ENCODE assay signal across 19 cellular contexts in genomic region chr1:4962836-4963235, GRCh38.
DNase-seq lines count a peak whose midpoint lies in the region; ATAC-seq, FAIRE-seq and TF ChIP-seq lines count a peak whose summit lies in the region.
"Had no signal": no experiment of that assay in that cellular context is flagged by ENCODE, and none has a peak within 500 bp of the region (broad histone marks: within the 10 kb centered on the region; RNA-seq: fewer than 3 reads in every experiment).

No MANE protein-coding gene starts in this region.

- H3K27ac Mint-ChIP-seq in immature natural killer cell: no peak overlapping the region
- H3K27ac Mint-ChIP-seq: CD4-positive, alpha-beta memory T cell; HFFc6 had no signal

- H3K27ac ChIP-seq in A549: 0 out of 6 replicates have a peak overlapping the region, but pooled peaks of 1 of the 2 experiments have one; percentile 7
- H3K27ac ChIP-seq: C4-2B, HL-60 had no signal

- peak overlapping the region; percentile 41; the same call in 2 of the 3 replicates for H3K4me2 ChIP-seq in A549

- no peak for TF ChIP-seq EP300 in A549 (IDR thresholded peaks at IDR 0.05)

- no peak overlapping the region for H3K4me3 Mint-ChIP-seq in immature natural killer cell
- H3K4me3 Mint-ChIP-seq: CD4-positive, alpha-beta memory T cell; HFFc6 had no signal

- H3K9me3 Mint-ChIP-seq in immature natural killer cell: peaks cover 0 to 2% (median 0%) of the 10 kb centered on the region in 6 donors
- H3K9me3 Mint-ChIP-seq: CD4-positive, alpha-beta memory T cell had no signal

- TF ChIP-seq CTCF in A549 (IDR thresholded peaks at IDR 0.05): no peak

- no peaks in the 10 kb centered on the region for H3K9me3 ChIP-seq in A549
- H3K9me3 ChIP-seq: BE2C had no signal

- no peak for FAIRE-seq in A549 (lab: Jason Lieb, UNC)
- FAIRE-seq: A204.1, D721Med, GM12892, H1 had no signal

- H3K27me3 Mint-ChIP-seq in immature natural killer cell (ENCODE audit: low read depth in 3 of 3): peaks cover 1 to 4% (median 2%) of the 10 kb centered on the region in 3 donors

- H3K4me1 Mint-ChIP-seq in immature natural killer cell: no peaks in the 10 kb centered on the region
- H3K4me1 Mint-ChIP-seq: CD4-positive, alpha-beta memory T cell had no signal

- 15% methylated on average over 10 of the region's 10 CpGs for WGBS in A549 (ENCODE audit: missing lambda C conversion rate)

- CTCF ChIA-PET in A549 (lab: Yijun Ruan, JAX): no interaction called here

- DNase-seq in A549 (ENCODE audit: low read depth in 1 of 2, low spot score in 1 of 2) (no peak), H4 (ENCODE audit: low spot score) (peak; percentile 18), SW480 (ENCODE audit: low spot score) (peak; percentile 61), mesenteric fat pad (ENCODE audit: low spot score) (peak; percentile 71), immature natural killer cell (no peak), NCI-H2227 (lab: John Stamatoyannopoulos, UW; ENCODE audit: unreplicated experiment) (no peak)
- DNase-seq: BE2C; CD4-positive, alpha-beta memory T cell; DND-41; GDM1; HCEC 1CT; HFFc6 had no signal

- TF ChIP-seq POLR2A in A549 (IDR thresholded peaks at IDR 0.05; ENCODE audit: low read length): no peak

- POLR2A ChIA-PET in A549 (lab: Yijun Ruan, JAX): no interaction called here

- ATAC-seq in A549: no peak
- ATAC-seq in GM18502 (IDR thresholded peaks at IDR 0.05; ENCODE audit: poor library complexity, unreplicated experiment): no peak

- no peaks in the 10 kb centered on the region for H3K36me3 Mint-ChIP-seq in immature natural killer cell
- H3K36me3 Mint-ChIP-seq: CD4-positive, alpha-beta memory T cell had no signal

- no peak overlapping the region for H3K4me3 ChIP-seq in A549

- H3K4me1 ChIP-seq in A549: 0 out of 3 replicates have a peak, but pooled peaks cover 3% of the 10 kb centered on the region
- H3K4me1 ChIP-seq: BE2C had no signal

- TF ChIP-seq RAD21 in A549 (conservative IDR thresholded peaks at IDR 0.05 in 1 of 2, IDR thresholded peaks at IDR 0.05 in 1 of 2): no peak

TF ChIP-seq in A549, 52 proteins besides CTCF, POLR2A, EP300 and RAD21:
- no peak for TF ChIP-seq HOXA7 (CRISPR knock-in tag; IDR thresholded peaks at IDR 0.05)
- no peak for TF ChIP-seq KDM1A (IDR thresholded peaks at IDR 0.05; ENCODE audit: low read depth)
- TF ChIP-seq BHLHE40 (IDR thresholded peaks at IDR 0.05; ENCODE audit: low read depth, low read length): no peak
- TF ChIP-seq ZNF302 (CRISPR knock-in tag; IDR thresholded peaks at IDR 0.05): no peak
- no peak for TF ChIP-seq HOXB5 (CRISPR knock-in tag; IDR thresholded peaks at IDR 0.05)
- no peak for TF ChIP-seq FOSL2 (IDR thresholded peaks at IDR 0.05)
- no peak for TF ChIP-seq FOSL2 (CRISPR knock-in tag; IDR thresholded peaks at IDR 0.05)
- TF ChIP-seq EHF (CRISPR knock-in tag; IDR thresholded peaks at IDR 0.05): no peak
- TF ChIP-seq RNF2 (IDR thresholded peaks at IDR 0.05; ENCODE audit: borderline replicate concordance, low read depth): no peak
- no peak for TF ChIP-seq CEBPB (IDR thresholded peaks at IDR 0.05)
- no peak for TF ChIP-seq HEYL (CRISPR knock-in tag; IDR thresholded peaks at IDR 0.05)
- TF ChIP-seq MAFK (IDR thresholded peaks at IDR 0.05; ENCODE audit: partially characterized antibody): no peak
- TF ChIP-seq FOSB (CRISPR knock-in tag; IDR thresholded peaks at IDR 0.05): no peak
- TF ChIP-seq POLR2AphosphoS2 (conservative IDR thresholded peaks at IDR 0.05; ENCODE audit: low read length): no peak
- no peak for TF ChIP-seq JUNB (IDR thresholded peaks at IDR 0.05)
- no peak for TF ChIP-seq NFE2L2 (conservative IDR thresholded peaks at IDR 0.05; ENCODE audit: low read length)
TF ChIP-seq in A549: peak in this region for 0.

Comparison
In these comparisons a context has a peak if more than half of its experiments do, and no peak if none do; other contexts are left out.
1. DNase-seq: peak in H4 (single experiment), SW480 (single experiment) and mesenteric fat pad (single experiment); none in A549 (0 of 2), immature natural killer cell (0 of 3) and NCI-H2227 (single experiment).